In genomic region chr3:53495518-53496501, GRCh38 we compare ENCODE assay signal across 8 cellular contexts. TPM values are rescaled to one million over a fixed set of nuclear protein-coding genes. Genes with fewer than 3 reads are reported as not detected.
DNase-seq lines count a peak whose midpoint lies in the region; ATAC-seq, FAIRE-seq and TF ChIP-seq lines count a peak whose summit lies in the region.

No MANE protein-coding gene starts in this region.

- H3K9me3 ChIP-seq in kidney (ENCODE audit: control insufficient read depth in 1 of 2, low read length in 2 of 2), result no peaks in the 10 kb centered on the region

- peaks cover 0 to 5% of the 10 kb centered on the region in 2 donors for H3K4me1 ChIP-seq in kidney (ENCODE audit: control insufficient read depth in 1 of 2, insufficient read depth in 1 of 2, low read depth in 1 of 2, low read length in 2 of 2)

- no peaks in the 10 kb centered on the region for H3K36me3 ChIP-seq in kidney (ENCODE audit: control insufficient read depth in 1 of 2, insufficient read depth in 2 of 2, low read length in 2 of 2)

- H3K36me3 Mint-ChIP-seq in activated T-cell treated with anti-CD3 and anti-CD28 coated beads, Interleukin-2, amount 50 U/mL, for 24 hours (ENCODE audit: low read depth), result no peaks in the 10 kb centered on the region

- peak overlapping the region; percentile 37 for H3K4me3 Mint-ChIP-seq in activated T-cell treated with anti-CD3 and anti-CD28 coated beads, Interleukin-2, amount 50 U/mL, for 24 hours

- H3K4me3 ChIP-seq in kidney (ENCODE audit: low read length in 2 of 2), result peak overlapping the region; percentile 50 to 59

- TF ChIP-seq CTCF in kidney (IDR thresholded peaks at IDR 0.05; ENCODE audit: borderline replicate concordance, extremely low read depth, insufficient read depth), result no peak

- peak; percentile 15 for ATAC-seq in stimulated activated naive CD8-positive, alpha-beta T cell treated with anti-CD3 and anti-CD28 coated beads, Interleukin-15, Interleukin-2, amounts not matched to agents 100 U/mL and 50 U/mL, for 24 hours
- ATAC-seq in GM21360 (IDR thresholded peaks at IDR 0.05; ENCODE audit: unreplicated experiment) (no peak), HG03045 (IDR thresholded peaks at IDR 0.05; ENCODE audit: unreplicated experiment) (no peak)

- H3K27ac Mint-ChIP-seq in activated T-cell treated with anti-CD3 and anti-CD28 coated beads, Interleukin-2, amount 50 U/mL, for 24 hours, result no peak overlapping the region

- FAIRE-seq in kidney (lab: Jason Lieb, UNC), result no peak

- H3K27ac ChIP-seq in kidney (ENCODE audit: low read depth in 2 of 2, low read length in 2 of 2), result peak overlapping the region; percentile 8 to 11

- intact Hi-C loops in kidney (cut with DNase I), result no loop called here

- no peaks in the 10 kb centered on the region for H3K9me3 Mint-ChIP-seq in activated T-cell treated with anti-CD3 and anti-CD28 coated beads, Interleukin-2, amount 50 U/mL, for 24 hours

- H3K27me3 Mint-ChIP-seq in activated T-cell treated with anti-CD3 and anti-CD28 coated beads, Interleukin-2, amount 50 U/mL, for 24 hours, result peaks cover 74% of the 10 kb centered on the region

- DNase-seq in activated T-cell treated with anti-CD3 and anti-CD28 coated beads, Interleukin-2, amount 50 U/mL, for 24 hours, result peak; percentile 40
- DNase-seq in activated T-cell treated with anti-CD3 and anti-CD28 coated beads for 4 hours (no peak), astrocyte of the hippocampus (ENCODE audit: low read depth, low spot score) (peak; percentile 28), kidney (peak; percentile 73), NCI-H1930 (lab: John Stamatoyannopoulos, UW) (no peak)
- DNase-seq in stimulated activated naive CD8-positive, alpha-beta T cell treated with anti-CD3 and anti-CD28 coated beads, Interleukin-15, Interleukin-2, amounts not matched to agents 100 U/mL and 50 U/mL, for 24 hours, result peak; percentile 5

- H3K9ac ChIP-seq in kidney (ENCODE audit: low read length in 2 of 2), result peak overlapping the region in 1 of 2 donors; percentile 40

- peaks cover 13% of the 10 kb centered on the region for H3K4me1 Mint-ChIP-seq in activated T-cell treated with anti-CD3 and anti-CD28 coated beads, Interleukin-2, amount 50 U/mL, for 24 hours (ENCODE audit: low read depth)

RNA-seq across cellular contexts. Expression of gene CACNA1D, which starts 1.4 kb away (rescaled TPM):
- 35.7 TPM for total RNA-seq in kidney
- polyA plus RNA-seq in kidney (ENCODE audit: insufficient read depth, low read depth, low replicate concordance), result 3.7 TPM

Comparison
In these comparisons a context has a peak if more than half of its experiments do, and no peak if none do; other contexts are left out.
1. DNase-seq: peak in activated T-cell treated with anti-CD3 and anti-CD28 coated beads, Interleukin-2, amount 50 U/mL, for 24 hours (single experiment), astrocyte of the hippocampus (single experiment), kidney (single experiment) and stimulated activated naive CD8-positive, alpha-beta T cell treated with anti-CD3 and anti-CD28 coated beads, Interleukin-15, Interleukin-2, amounts not matched to agents 100 U/mL and 50 U/mL, for 24 hours (single experiment); none in activated T-cell treated with anti-CD3 and anti-CD28 coated beads for 4 hours (single experiment) and NCI-H1930 (0 of 2).